In the genomic region with DNA sequence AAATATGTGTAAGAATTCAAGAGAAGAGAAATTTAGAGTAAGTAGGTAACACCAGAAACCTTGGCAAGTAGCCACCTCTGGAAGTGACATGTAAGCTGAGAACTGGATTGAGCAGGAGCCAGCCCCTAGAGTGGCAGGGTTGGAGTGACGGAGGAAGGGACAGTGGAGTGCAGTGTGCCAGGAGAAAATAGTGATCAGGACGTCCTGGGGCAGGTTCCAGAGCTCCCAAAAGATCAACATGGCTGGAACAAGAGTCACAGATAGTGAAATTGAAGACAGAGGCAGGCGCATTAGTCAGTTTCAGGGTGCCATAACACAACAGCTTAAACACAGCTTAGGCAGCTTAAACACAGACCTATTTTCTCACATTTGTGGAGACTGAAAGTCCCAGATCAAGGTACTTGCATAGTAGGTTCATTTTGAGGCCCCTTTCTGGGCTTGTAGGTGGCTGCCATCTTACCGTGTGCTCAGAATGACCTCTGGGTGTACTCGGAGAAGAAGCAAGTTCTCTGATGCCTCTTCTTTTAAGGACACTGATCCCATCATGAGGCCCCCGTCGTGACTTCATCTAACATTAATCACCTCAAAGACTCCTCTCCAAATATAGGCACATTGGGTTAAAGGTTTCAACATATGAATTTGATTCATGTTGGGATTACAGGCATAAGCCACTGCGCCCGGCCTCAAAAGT, we compare ENCODE assay signal across 16 cellular contexts. TPM values are rescaled to one million over a fixed set of nuclear protein-coding genes. Genes with fewer than 3 reads are reported as not detected.
DNase-seq lines count a peak whose midpoint lies in the region; TF ChIP-seq lines count a peak whose summit lies in the region.
"Had no signal": no experiment of that assay in that cellular context is flagged by ENCODE, and none has a peak within 500 bp of the region (broad histone marks: within the 10 kb centered on the region; RNA-seq: fewer than 3 reads in every experiment).

No MANE protein-coding gene starts in this region.

- DNase-seq in LNCaP clone FGC (ENCODE audit: low read depth) (peak; percentile 92), NCI-H2196 (lab: John Stamatoyannopoulos, UW; ENCODE audit: unreplicated experiment) (peak; percentile 64), glutamatergic neuron (no peak), renal cortical epithelial cell (ENCODE audit: low read depth) (peak; percentile 2), NOMO-1 (lab: John Stamatoyannopoulos, UW; ENCODE audit: unreplicated experiment in 2 of 2) (no peak), midbrain (lab: John Stamatoyannopoulos, UW) (no peak), KBM-7 (no peak), ovary (no peak)
- DNase-seq: activated CD4-positive, alpha-beta T cell treated with anti-CD3 and anti-CD28 coated beads, Interleukin-2, amount 10 ng/mL, durations not matched to agents 7 days and 5 days; CD4-positive, alpha-beta T cell; foreskin melanocyte; mucosa of descending colon; NCI-H187 treated with DMSO at 0.1 percent for 48 hours; SHP77 treated with DMSO at 0.1 percent for 48 hours had no signal

- H3K27me3 ChIP-seq in ovary, result no peaks in the 10 kb centered on the region
- H3K27me3 ChIP-seq: cardiac muscle cell had no signal

- peaks cover 3% of the 10 kb centered on the region for H3K36me3 Mint-ChIP-seq in glutamatergic neuron (ENCODE audit: unreplicated experiment)

- H3K27ac Mint-ChIP-seq in glutamatergic neuron (ENCODE audit: unreplicated experiment), result peak overlapping the region; percentile 15
- H3K27ac Mint-ChIP-seq: activated CD4-positive, alpha-beta T cell treated with anti-CD3 and anti-CD28 coated beads, Interleukin-2, amount 10 ng/mL, durations not matched to agents 7 days and 5 days; activated naive CD8-positive, alpha-beta T cell; CD4-positive, alpha-beta T cell had no signal

- in situ Hi-C loops in KBM-7 (cut with MboI; ENCODE audit: low pct_unique_long_range_greater_than_20kb, low sequenced_read_pairs), result no loop called here

- H3K4me3 ChIP-seq in LNCaP clone FGC (ENCODE audit: low read depth, low read length), result no peak overlapping the region
- no peak overlapping the region for H3K4me3 ChIP-seq in ovary
- H3K4me3 ChIP-seq: cardiac muscle cell, mucosa of descending colon had no signal

- H3K4me1 Mint-ChIP-seq in glutamatergic neuron (ENCODE audit: low read depth, unreplicated experiment), result no peaks in the 10 kb centered on the region

- TF ChIP-seq POLR2A in ovary (IDR thresholded peaks at IDR 0.05), result no peak

- no peaks in the 10 kb centered on the region for H3K9me3 ChIP-seq in ovary
- H3K9me3 ChIP-seq: mucosa of descending colon had no signal

- H3K27me3 Mint-ChIP-seq in glutamatergic neuron (ENCODE audit: unreplicated experiment), result no peaks in the 10 kb centered on the region
- H3K27me3 Mint-ChIP-seq: activated CD4-positive, alpha-beta T cell treated with anti-CD3 and anti-CD28 coated beads, Interleukin-2, amount 10 ng/mL, durations not matched to agents 7 days and 5 days; activated naive CD8-positive, alpha-beta T cell; CD4-positive, alpha-beta T cell had no signal

- 91 to 94% (median 93%) methylated on average over 9 of the region's 9 CpGs for WGBS in ovary, 3 donors

- H3K36me3 ChIP-seq in ovary, result no peaks in the 10 kb centered on the region

- H3K4me1 ChIP-seq in ovary (ENCODE audit: insufficient read depth), result no peaks in the 10 kb centered on the region

- no peak for TF ChIP-seq EP300 in ovary (IDR thresholded peaks at IDR 0.05)

- H3K27ac ChIP-seq in ovary, result no peak overlapping the region
- H3K27ac ChIP-seq: cardiac muscle cell had no signal

- peak overlapping the region; percentile 39 for H3K4me3 Mint-ChIP-seq in glutamatergic neuron (ENCODE audit: unreplicated experiment)
- H3K4me3 Mint-ChIP-seq: activated CD4-positive, alpha-beta T cell treated with anti-CD3 and anti-CD28 coated beads, Interleukin-2, amount 10 ng/mL, durations not matched to agents 7 days and 5 days; activated naive CD8-positive, alpha-beta T cell; CD4-positive, alpha-beta T cell had no signal

- peaks cover 1% of the 10 kb centered on the region for H3K9me3 Mint-ChIP-seq in glutamatergic neuron (ENCODE audit: unreplicated experiment)
- H3K9me3 Mint-ChIP-seq: activated CD4-positive, alpha-beta T cell treated with anti-CD3 and anti-CD28 coated beads, Interleukin-2, amount 10 ng/mL, durations not matched to agents 7 days and 5 days; CD4-positive, alpha-beta T cell had no signal

- intact Hi-C loops in ovary (cut with DNase I), result loop anchor here in 1 of 4 donors (5.0 kb wide), 1 partner anchor 174 kb away; no protein-coding TSS in a partner anchor

- TF ChIP-seq CTCF in LNCaP clone FGC (IDR thresholded peaks at IDR 0.05; ENCODE audit: control insufficient read depth, extremely low read depth, insufficient read depth), result no peak
- TF ChIP-seq CTCF in glutamatergic neuron (IDR thresholded peaks at IDR 0.05; ENCODE audit: partially characterized antibody, unreplicated experiment), result no peak
- TF ChIP-seq CTCF in ovary (IDR thresholded peaks at IDR 0.05), result no peak

RNA-seq across cellular contexts. Expression of a gene that starts 37.2 kb away (rescaled TPM):
- total RNA-seq in glutamatergic neuron (ENCODE audit: unreplicated experiment), result 53.9 TPM
- 51.7 and 60.3 TPM in 2 replicates for total RNA-seq in renal cortical epithelial cell
- total RNA-seq in ovary, result 10 to 100 TPM; 22.5 to 34.5 (median 30.2) TPM
- polyA plus RNA-seq in ovary, result 10 to 100 TPM; 24.3 to 35.3 TPM

RNA-seq across cellular contexts. Expression of a gene that starts 59.4 kb away (rescaled TPM):
- total RNA-seq in glutamatergic neuron (ENCODE audit: unreplicated experiment), result 11.4 TPM
- 19.3 and 24.8 TPM in 2 replicates for total RNA-seq in renal cortical epithelial cell
- 10 to 100 TPM; 11.0 to 15.5 (median 14.6) TPM for total RNA-seq in ovary
- 1 to 10 TPM; 5.2 to 7.6 TPM for polyA plus RNA-seq in ovary

RNA-seq across cellular contexts. Expression of a gene that starts 59.8 kb away (rescaled TPM):
- 21.4 TPM for total RNA-seq in glutamatergic neuron (ENCODE audit: unreplicated experiment)
- 14.1 and 20.4 TPM in 2 replicates for total RNA-seq in renal cortical epithelial cell
- total RNA-seq in ovary, result 10 to 100 TPM in 1 of 7 donors, 1 to 10 TPM in 6; 7.3 to 11.7 (median 8.7) TPM
- polyA plus RNA-seq in ovary, result 1 to 10 TPM; 3.9 to 4.8 TPM

Comparison
In these comparisons a context has a peak if more than half of its experiments do, and no peak if none do; other contexts are left out.
1. DNase-seq: peak in LNCaP clone FGC (single experiment), NCI-H2196 (single experiment) and renal cortical epithelial cell (single experiment); none in glutamatergic neuron (single experiment), NOMO-1 (0 of 2), midbrain (single experiment), KBM-7 (single experiment) and ovary (0 of 5).